Comparison of ENCODE assay signal across 1 cellular context in genomic region chr17:42554250-42555121, GRCh38.
TF ChIP-seq lines count a peak whose summit lies in the region.

No MANE protein-coding gene starts in this region.

TF ChIP-seq in HepG2, 621 proteins besides CTCF, POLR2A, EP300 and RAD21 (continued from another document):
- TF ChIP-seq LCORL (IDR thresholded peaks at IDR 0.05) (no peak), LCORL (CRISPR knock-in tag; IDR thresholded peaks at IDR 0.05) (peak; percentile 88), TFDP2 (CRISPR knock-in tag; IDR thresholded peaks at IDR 0.05) (peak; percentile 87), ZNF468 (CRISPR knock-in tag; IDR thresholded peaks at IDR 0.05) (peak; percentile 84; the same call in 1 of the 2 replicates), E2F2 (CRISPR knock-in tag; IDR thresholded peaks at IDR 0.05; ENCODE audit: borderline replicate concordance) (peak; percentile 83; the same call in 1 of the 2 replicates), RFX1 (IDR thresholded peaks at IDR 0.05) (no peak), ZNF747 (CRISPR knock-in tag; IDR thresholded peaks at IDR 0.05; ENCODE audit: borderline replicate concordance) (peak; percentile 75), KAT7 (CRISPR knock-in tag; IDR thresholded peaks at IDR 0.05; ENCODE audit: borderline replicate concordance) (peak; percentile 98), ZNF235 (CRISPR knock-in tag; IDR thresholded peaks at IDR 0.05; ENCODE audit: borderline replicate concordance) (peak; percentile 91), SP140L (CRISPR knock-in tag; IDR thresholded peaks at IDR 0.05; ENCODE audit: borderline replicate concordance) (no peak)
